Comparison of ENCODE assay signal across 8 cellular contexts in genomic region chr2:230913406-230913805, GRCh38. TPM values are rescaled to one million over a fixed set of nuclear protein-coding genes. Genes with fewer than 3 reads are reported as not detected.
DNase-seq lines count a peak whose midpoint lies in the region; ATAC-seq and TF ChIP-seq lines count a peak whose summit lies in the region.

No MANE protein-coding gene starts in this region.

- peak; percentile 38 for DNase-seq in ACHN
- peak; percentile 47 for DNase-seq in RPMI8226
- peak; percentile 28 for DNase-seq in fibroblast of villous mesenchyme (ENCODE audit: low read depth)
- no peak for DNase-seq in stimulated activated naive B cell treated with anti-CD40 and anti-IgM and Interleukin-4, amounts not matched to agents 10 μg/mL and 1 μg/mL and 100 μg/mL, for 72 hours
- no peak for DNase-seq in occipital lobe (lab: John Stamatoyannopoulos, UW)

- H3K36me3 Mint-ChIP-seq in stimulated activated naive B cell treated with anti-CD40 and anti-IgM and Interleukin-4, amounts not matched to agents 10 μg/mL and 1 μg/mL and 100 μg/mL, for 72 hours, result peaks cover 0 to 4% of the 10 kb centered on the region in 2 donors

- peak; percentile 71 for TF ChIP-seq CTCF in GM12872 (IDR thresholded peaks at IDR 0.05; ENCODE audit: insufficient read depth, low read depth, low read length)
- TF ChIP-seq CTCF in fibroblast of villous mesenchyme (IDR thresholded peaks at IDR 0.05; ENCODE audit: insufficient read depth, low read depth, low read length), result peak; percentile 61

- peaks cover 4 to 22% of the 10 kb centered on the region in 2 donors for H3K27me3 Mint-ChIP-seq in stimulated activated naive B cell treated with anti-CD40 and anti-IgM and Interleukin-4, amounts not matched to agents 10 μg/mL and 1 μg/mL and 100 μg/mL, for 72 hours

- no peak overlapping the region for H3K4me3 Mint-ChIP-seq in stimulated activated naive B cell treated with anti-CD40 and anti-IgM and Interleukin-4, amounts not matched to agents 10 μg/mL and 1 μg/mL and 100 μg/mL, for 72 hours

- H3K4me1 Mint-ChIP-seq in stimulated activated naive B cell treated with anti-CD40 and anti-IgM and Interleukin-4, amounts not matched to agents 10 μg/mL and 1 μg/mL and 100 μg/mL, for 72 hours, result peaks cover 24 to 26% of the 10 kb centered on the region in 2 donors

- no peaks in the 10 kb centered on the region for H3K9me3 Mint-ChIP-seq in stimulated activated naive B cell treated with anti-CD40 and anti-IgM and Interleukin-4, amounts not matched to agents 10 μg/mL and 1 μg/mL and 100 μg/mL, for 72 hours

- no peak overlapping the region for H3K4me3 ChIP-seq in fibroblast of villous mesenchyme (ENCODE audit: low read depth, low read length)

- peak; percentile 87 to 88 for ATAC-seq in stimulated activated naive B cell treated with anti-CD40 and anti-IgM and Interleukin-4, amounts not matched to agents 10 μg/mL and 1 μg/mL and 100 μg/mL, for 72 hours (replicated peaks)
- ATAC-seq in GM21529 (IDR thresholded peaks at IDR 0.05; ENCODE audit: unreplicated experiment) (no peak), HG03442 (IDR thresholded peaks at IDR 0.05; ENCODE audit: unreplicated experiment) (no peak)

- in situ Hi-C loops in ACHN (cut with HindIII; ENCODE audit: low pct_ligation_motif_present, low pct_unique_long_range_greater_than_20kb, low sequenced_read_pairs), result no loop called here

- H3K27ac Mint-ChIP-seq in stimulated activated naive B cell treated with anti-CD40 and anti-IgM and Interleukin-4, amounts not matched to agents 10 μg/mL and 1 μg/mL and 100 μg/mL, for 72 hours, result peak overlapping the region; percentile 67

RNA-seq across cellular contexts. Expression of gene GPR55, which starts 11.6 kb away (rescaled TPM):
- total RNA-seq in fibroblast of villous mesenchyme, result not detected in 2 replicates
- not detected for total RNA-seq in occipital lobe

RNA-seq across cellular contexts. Expression of gene ITM2C, which starts 48.7 kb away (rescaled TPM):
- total RNA-seq in fibroblast of villous mesenchyme (37.1 and 58.6 TPM in 2 replicates), occipital lobe (112 TPM)

Comparison
In these comparisons a context has a peak if more than half of its experiments do, and no peak if none do; other contexts are left out.
1. DNase-seq: peak in ACHN (single experiment), RPMI8226 (single experiment) and fibroblast of villous mesenchyme (single experiment); none in stimulated activated naive B cell treated with anti-CD40 and anti-IgM and Interleukin-4, amounts not matched to agents 10 μg/mL and 1 μg/mL and 100 μg/mL, for 72 hours (single experiment) and occipital lobe (single experiment).
2. ATAC-seq: peak in stimulated activated naive B cell treated with anti-CD40 and anti-IgM and Interleukin-4, amounts not matched to agents 10 μg/mL and 1 μg/mL and 100 μg/mL, for 72 hours (2 of 2); none in GM21529 (single experiment) and HG03442 (single experiment).